Comparison of ENCODE assay signal across 29 cellular contexts in genomic region chr3:81045976-81046375, GRCh38.
"Had no signal": no experiment of that assay in that cellular context is flagged by ENCODE, and none has a peak within 500 bp of the region (broad histone marks: within the 10 kb centered on the region; RNA-seq: fewer than 3 reads in every experiment).

No MANE protein-coding gene starts in this region.

- ATAC-seq: activated CD8-positive, alpha-beta T cell treated with anti-CD3 and anti-CD28 coated beads, Interleukin-2, amount 10 ng/mL, durations not matched to agents 7 days and 5 days; activated naive CD4-positive, alpha-beta T cell treated with anti-CD3 and anti-CD28 coated beads, Interleukin-2, amount 50 U/mL, for 72 hours had no signal

- H3K4me3 Mint-ChIP-seq: activated CD4-positive, alpha-beta T cell treated with anti-CD3 and anti-CD28 coated beads, Interleukin-2, amount 10 ng/mL, durations not matched to agents 7 days and 5 days; activated CD8-positive, alpha-beta T cell treated with anti-CD3 and anti-CD28 coated beads, Interleukin-2, amount 10 ng/mL, durations not matched to agents 7 days and 5 days; activated naive CD4-positive, alpha-beta T cell treated with anti-CD3 and anti-CD28 coated beads for 36 hours; activated T-cell treated with anti-CD3 and anti-CD28 coated beads, Interleukin-2, amount 50 U/mL, for 24 hours; brain; T-helper 1 cell treated with Interleukin-12 subunit alpha and Interleukin-12 subunit beta and Interleukin-4 antibody, amounts not matched to agents 30 μg/mL and 1 μg/mL, for 36 hours; T-helper 2 cell treated with Interferon-gamma antibody and Interleukin-4, amounts not matched to agents 5 μg/mL and 100 μg/mL, for 36 hours had no signal

- H3K36me3 Mint-ChIP-seq: activated naive CD4-positive, alpha-beta T cell treated with anti-CD3 and anti-CD28 coated beads, Interleukin-2, amount 50 U/mL, for 72 hours; brain had no signal

- H3K9me3 Mint-ChIP-seq: activated CD4-positive, alpha-beta T cell treated with anti-CD3 and anti-CD28 coated beads, Interleukin-2, amount 10 ng/mL, durations not matched to agents 7 days and 5 days had no signal

- H3K9ac ChIP-seq: SK-N-SH had no signal

- H3K4me1 Mint-ChIP-seq: activated CD4-positive, alpha-beta T cell treated with anti-CD3 and anti-CD28 coated beads, Interleukin-2, amount 10 ng/mL, durations not matched to agents 7 days and 5 days had no signal

- H3K4me2 ChIP-seq: SK-N-SH had no signal

- H3K27ac ChIP-seq: adrenal gland, Peyer's patch, SJSA1 had no signal

- H3K4me3 ChIP-seq: adrenal gland, Peyer's patch, SJSA1 had no signal

- H3K27me3 ChIP-seq: adrenal gland, Peyer's patch, SJSA1 had no signal

- H3K36me3 ChIP-seq: adrenal gland, Peyer's patch, SJSA1 had no signal

- H3K9me3 ChIP-seq: adrenal gland, Peyer's patch, SJSA1, SK-N-SH had no signal

- DNase-seq: activated CD4-positive, alpha-beta T cell treated with anti-CD3 and anti-CD28 coated beads, Interleukin-2, amount 10 ng/mL, durations not matched to agents 7 days and 5 days; activated CD4-positive, alpha-beta T cell treated with anti-CD3 and anti-CD28 coated beads, Interleukin-2, amount 50 U/mL, for 48 hours; activated CD8-positive, alpha-beta T cell treated with anti-CD3 and anti-CD28 coated beads, Interleukin-2, amount 10 ng/mL, durations not matched to agents 7 days and 5 days; activated gamma-delta T cell treated with Interleukin-2 at 50 U/mL for 16 hours; activated naive CD4-positive, alpha-beta T cell treated with anti-CD3 and anti-CD28 coated beads for 36 hours; activated T-cell treated with anti-CD3 and anti-CD28 coated beads, Interleukin-2, amount 50 U/mL, for 24 hours; adrenal gland; caudate nucleus; cerebellar nuclear complex; NCI-H1092 treated with DMSO at 0.1 percent for 48 hours; NCI-H1417; NCI-H146; NCI-H187; NCI-H2081; NCI-H2171 treated with DMSO at 0.1 percent for 48 hours; NCI-H2227 treated with DMSO at 0.1 percent for 48 hours; NCI-H446 treated with DMSO at 0.1 percent for 48 hours; NCI-H524; NCI-H69; NCI-H82; Peyer's patch; RPMI8226; SHP77 treated with DMSO at 0.1 percent for 48 hours; SK-N-SH had no signal

- H3K27me3 Mint-ChIP-seq: activated CD4-positive, alpha-beta T cell treated with anti-CD3 and anti-CD28 coated beads, Interleukin-2, amount 10 ng/mL, durations not matched to agents 7 days and 5 days; activated T-cell treated with anti-CD3 and anti-CD28 coated beads, Interleukin-2, amount 50 U/mL, for 24 hours; brain had no signal

- H3K27ac Mint-ChIP-seq: activated CD4-positive, alpha-beta T cell treated with anti-CD3 and anti-CD28 coated beads, Interleukin-2, amount 10 ng/mL, durations not matched to agents 7 days and 5 days; activated CD8-positive, alpha-beta T cell treated with anti-CD3 and anti-CD28 coated beads, Interleukin-2, amount 10 ng/mL, durations not matched to agents 7 days and 5 days; activated naive CD4-positive, alpha-beta T cell treated with anti-CD3 and anti-CD28 coated beads for 36 hours; activated naive CD4-positive, alpha-beta T cell treated with anti-CD3 and anti-CD28 coated beads, Interleukin-2, amount 50 U/mL, for 72 hours; activated T-cell treated with anti-CD3 and anti-CD28 coated beads, Interleukin-2, amount 50 U/mL, for 24 hours; T-helper 1 cell treated with Interleukin-12 subunit alpha and Interleukin-12 subunit beta and Interleukin-4 antibody, amounts not matched to agents 30 μg/mL and 1 μg/mL, for 36 hours; T-helper 2 cell treated with Interferon-gamma antibody and Interleukin-4, amounts not matched to agents 5 μg/mL and 100 μg/mL, for 36 hours had no signal

- H3K4me1 ChIP-seq: adrenal gland, Peyer's patch, SJSA1 had no signal
